ENCODE assay signal across 1 cellular context in the genomic region with DNA sequence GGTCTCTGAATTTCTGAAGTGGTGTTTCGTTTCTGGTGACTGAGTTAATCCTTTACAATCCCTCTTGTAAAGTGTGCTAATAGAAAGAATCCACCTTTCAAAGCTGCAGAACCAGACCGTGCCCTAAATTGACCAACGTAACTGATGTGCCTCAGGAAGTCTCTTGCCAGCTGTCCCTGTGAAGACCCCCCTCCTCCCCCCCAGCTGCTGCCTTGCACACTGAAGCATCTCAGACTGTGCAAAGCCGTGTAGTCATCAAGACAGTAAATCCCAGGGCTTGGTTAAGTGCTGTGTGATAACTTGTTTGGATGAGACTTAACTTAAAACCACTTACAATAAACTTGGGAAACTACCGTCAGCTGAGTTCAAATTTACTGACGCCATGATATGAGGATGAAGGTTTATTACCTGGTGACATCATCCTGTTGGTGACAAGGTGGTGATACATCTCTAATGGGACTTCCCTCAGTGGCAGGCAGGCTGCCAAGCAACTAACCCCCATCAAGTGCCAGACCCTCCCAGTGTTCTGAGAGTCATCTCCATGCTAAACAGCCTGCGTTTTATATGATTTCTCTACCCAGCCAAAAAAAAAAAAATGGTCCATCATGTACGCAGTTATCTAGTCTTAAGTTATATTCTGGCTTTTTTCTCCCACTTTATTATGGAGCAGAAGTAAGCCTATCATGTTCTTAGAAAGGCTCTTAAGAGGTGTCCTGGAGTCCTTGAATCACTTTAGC.
TF ChIP-seq lines count a peak whose summit lies in the region.
"Not testable (repeated sequence)": the region's sequence is repeated elsewhere in the genome, so short reads cannot be mapped to it uniquely, and the experiment has no call there.

No MANE protein-coding gene starts in this region.

TF ChIP-seq in K562, 482 proteins besides CTCF, POLR2A, EP300 and RAD21:
- TF ChIP-seq MEIS2 (IDR thresholded peaks at IDR 0.05; ENCODE audit: partially characterized antibody) (peak; percentile 4), SUPT5H (IDR thresholded peaks at IDR 0.05) (peak; percentile 49; the same call in 1 of the 2 replicates), ATF7 (IDR thresholded peaks at IDR 0.05) (peak; percentile 64; the same call in 1 of the 2 replicates), POLR2B (IDR thresholded peaks at IDR 0.05; ENCODE audit: low read depth, partially characterized antibody) (peak; percentile 74), MXI1 (IDR thresholded peaks at IDR 0.05; ENCODE audit: low read depth, low read length) (0 out of 2 replicates have a peak, but pooled peaks have one; percentile 35), NFIC (IDR thresholded peaks at IDR 0.05) (peak; percentile 22; the same call in 1 of the 2 replicates), CREM (IDR thresholded peaks at IDR 0.05; ENCODE audit: low read depth) (peak; percentile 46; the same call in 1 of the 2 replicates), JUND (IDR thresholded peaks at IDR 0.05; ENCODE audit: borderline replicate concordance, low read depth, low read length) (peak; percentile 52; the same call in 1 of the 2 replicates), JUND (tag; IDR thresholded peaks at IDR 0.05; ENCODE audit: borderline replicate concordance, low read depth, low read length) (peak; percentile 44; the same call in 1 of the 3 replicates)
- TF ChIP-seq, protein P1, sequence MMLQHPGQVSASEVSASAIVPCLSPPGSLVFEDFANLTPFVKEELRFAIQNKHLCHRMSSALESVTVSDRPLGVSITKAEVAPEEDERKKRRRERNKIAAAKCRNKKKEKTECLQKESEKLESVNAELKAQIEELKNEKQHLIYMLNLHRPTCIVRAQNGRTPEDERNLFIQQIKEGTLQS (IDR thresholded peaks at IDR 0.05), result peak; percentile 87
- TF ChIP-seq, protein P1 (CRISPR knock-in tag; conservative IDR thresholded peaks at IDR 0.05), result not testable (repeated sequence)
